Comparison of ENCODE assay signal across 1 cellular context in the genomic region with DNA sequence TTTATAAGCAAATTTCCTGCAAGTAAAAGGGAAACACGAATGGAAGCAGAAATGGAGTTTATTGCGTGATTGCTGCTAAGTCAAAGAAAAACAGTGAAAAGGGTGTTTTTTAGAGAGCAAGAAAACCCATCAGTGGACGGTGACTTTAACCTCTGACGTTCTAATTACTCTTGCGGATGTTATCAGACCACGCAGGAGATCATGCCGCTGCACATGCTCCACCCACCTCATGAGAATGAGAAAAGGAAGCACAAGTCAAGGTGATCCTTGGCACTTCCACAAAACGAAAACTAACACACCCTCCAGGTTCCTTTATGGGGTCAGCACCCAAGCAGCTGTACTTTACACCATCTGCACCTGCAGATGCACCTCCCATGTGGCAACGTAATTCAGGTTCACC.
TF ChIP-seq lines count a peak whose summit lies in the region.

No MANE protein-coding gene starts in this region.

TF ChIP-seq in K562, 482 proteins besides CTCF, POLR2A, EP300 and RAD21 (continued from another document):
- TF ChIP-seq, protein P1, sequence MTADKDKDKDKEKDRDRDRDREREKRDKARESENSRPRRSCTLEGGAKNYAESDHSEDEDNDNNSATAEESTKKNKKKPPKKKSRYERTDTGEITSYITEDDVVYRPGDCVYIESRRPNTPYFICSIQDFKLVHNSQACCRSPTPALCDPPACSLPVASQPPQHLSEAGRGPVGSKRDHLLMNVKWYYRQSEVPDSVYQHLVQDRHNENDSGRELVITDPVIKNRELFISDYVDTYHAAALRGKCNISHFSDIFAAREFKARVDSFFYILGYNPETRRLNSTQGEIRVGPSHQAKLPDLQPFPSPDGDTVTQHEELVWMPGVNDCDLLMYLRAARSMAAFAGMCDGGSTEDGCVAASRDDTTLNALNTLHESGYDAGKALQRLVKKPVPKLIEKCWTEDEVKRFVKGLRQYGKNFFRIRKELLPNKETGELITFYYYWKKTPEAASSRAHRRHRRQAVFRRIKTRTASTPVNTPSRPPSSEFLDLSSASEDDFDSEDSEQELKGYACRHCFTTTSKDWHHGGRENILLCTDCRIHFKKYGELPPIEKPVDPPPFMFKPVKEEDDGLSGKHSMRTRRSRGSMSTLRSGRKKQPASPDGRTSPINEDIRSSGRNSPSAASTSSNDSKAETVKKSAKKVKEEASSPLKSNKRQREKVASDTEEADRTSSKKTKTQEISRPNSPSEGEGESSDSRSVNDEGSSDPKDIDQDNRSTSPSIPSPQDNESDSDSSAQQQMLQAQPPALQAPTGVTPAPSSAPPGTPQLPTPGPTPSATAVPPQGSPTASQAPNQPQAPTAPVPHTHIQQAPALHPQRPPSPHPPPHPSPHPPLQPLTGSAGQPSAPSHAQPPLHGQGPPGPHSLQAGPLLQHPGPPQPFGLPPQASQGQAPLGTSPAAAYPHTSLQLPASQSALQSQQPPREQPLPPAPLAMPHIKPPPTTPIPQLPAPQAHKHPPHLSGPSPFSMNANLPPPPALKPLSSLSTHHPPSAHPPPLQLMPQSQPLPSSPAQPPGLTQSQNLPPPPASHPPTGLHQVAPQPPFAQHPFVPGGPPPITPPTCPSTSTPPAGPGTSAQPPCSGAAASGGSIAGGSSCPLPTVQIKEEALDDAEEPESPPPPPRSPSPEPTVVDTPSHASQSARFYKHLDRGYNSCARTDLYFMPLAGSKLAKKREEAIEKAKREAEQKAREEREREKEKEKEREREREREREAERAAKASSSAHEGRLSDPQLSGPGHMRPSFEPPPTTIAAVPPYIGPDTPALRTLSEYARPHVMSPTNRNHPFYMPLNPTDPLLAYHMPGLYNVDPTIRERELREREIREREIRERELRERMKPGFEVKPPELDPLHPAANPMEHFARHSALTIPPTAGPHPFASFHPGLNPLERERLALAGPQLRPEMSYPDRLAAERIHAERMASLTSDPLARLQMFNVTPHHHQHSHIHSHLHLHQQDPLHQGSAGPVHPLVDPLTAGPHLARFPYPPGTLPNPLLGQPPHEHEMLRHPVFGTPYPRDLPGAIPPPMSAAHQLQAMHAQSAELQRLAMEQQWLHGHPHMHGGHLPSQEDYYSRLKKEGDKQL (CRISPR knock-in tag; IDR thresholded peaks at IDR 0.05; ENCODE audit: borderline replicate concordance) = no peak
- TF ChIP-seq TEAD4 (IDR thresholded peaks at IDR 0.05; ENCODE audit: low read length) (peak; percentile 39; the same call in 1 of the 2 replicates), TEAD4 (CRISPR knock-in tag; IDR thresholded peaks at IDR 0.05; ENCODE audit: borderline replicate concordance) (no peak), ZKSCAN1 (IDR thresholded peaks at IDR 0.05; ENCODE audit: low read depth, low read length) (no peak), L3MBTL2 (IDR thresholded peaks at IDR 0.05) (peak; percentile 63; the same call in 1 of the 2 replicates), HMG20A (CRISPR knock-in tag; conservative IDR thresholded peaks at IDR 0.05) (no peak), BRD4 (IDR thresholded peaks at IDR 0.05) (no peak), BHLHE40 (IDR thresholded peaks at IDR 0.05; ENCODE audit: low read length) (peak; percentile 59; the same call in 1 of the 2 replicates), FOXM1 (IDR thresholded peaks at IDR 0.05; ENCODE audit: low read depth) (no peak), FOXM1 (CRISPR knock-in tag; IDR thresholded peaks at IDR 0.05; ENCODE audit: low read depth) (no peak), PCBP2 (IDR thresholded peaks at IDR 0.05; ENCODE audit: low read depth, low read length, poor library complexity, severe bottlenecking) (no peak), MTA3 (IDR thresholded peaks at IDR 0.05; ENCODE audit: borderline replicate concordance) (no peak), ATF6 (CRISPR knock-in tag; IDR thresholded peaks at IDR 0.05) (no peak), ZNF121 (CRISPR knock-in tag; conservative IDR thresholded peaks at IDR 0.05) (no peak), ZNF445 (CRISPR knock-in tag; IDR thresholded peaks at IDR 0.05; ENCODE audit: low read depth) (no peak), SMARCC2 (IDR thresholded peaks at IDR 0.05; ENCODE audit: low read depth) (no peak)
